ENCODE assay signal across 26 cellular contexts in genomic region chr19:32914879-32915278, GRCh38. TPM values are rescaled to one million over a fixed set of nuclear protein-coding genes. Genes with fewer than 3 reads are reported as not detected.
A peak's percentile ranks its signal among the peaks of the same experiment; 100 is the strongest.
DNase-seq lines count a peak whose midpoint lies in the region; ATAC-seq, FAIRE-seq and TF ChIP-seq lines count a peak whose summit lies in the region.
"Had no signal": no experiment of that assay in that cellular context is flagged by ENCODE, and none has a peak within 500 bp of the region (broad histone marks: within the 10 kb centered on the region; RNA-seq: fewer than 3 reads in every experiment).

No MANE protein-coding gene starts in this region.

- no peak overlapping the region for H3K27ac ChIP-seq in KMS-11
- H3K27ac ChIP-seq in PC-3 (ENCODE audit: low read length), result no peak overlapping the region
- H3K27ac ChIP-seq in foreskin keratinocyte, result no peak overlapping the region
- H3K27ac ChIP-seq: 22Rv1 had no signal

- ATAC-seq in PC-3, result peak; percentile 57
- peak; percentile 67 for ATAC-seq in foreskin keratinocyte
- ATAC-seq: Panc1 had no signal

- H3K9ac ChIP-seq in KMS-11 (no peak overlapping the region), PC-3 (ENCODE audit: low read length) (no peak overlapping the region)

- H3K4me3 ChIP-seq in KMS-11 (IDR thresholded peaks at IDR 0.05; ENCODE audit: insufficient read depth, low read depth, low read length), result no peak overlapping the region
- no peak overlapping the region for H3K4me3 ChIP-seq in PC-3 (ENCODE audit: low read length)
- H3K4me3 ChIP-seq: HAP-1 had no signal

- no peaks in the 10 kb centered on the region for H3K27me3 ChIP-seq in KMS-11 (ENCODE audit: insufficient read depth, low read depth)
- no peaks in the 10 kb centered on the region for H3K27me3 ChIP-seq in PC-3 (ENCODE audit: low read length)
- H3K27me3 ChIP-seq in foreskin keratinocyte, result no peaks in the 10 kb centered on the region
- H3K27me3 ChIP-seq: BE2C had no signal

- intact Hi-C loops in PC-3 (cut with micrococcal nuclease), result no loop called here

- H3K79me2 ChIP-seq in KMS-11 (ENCODE audit: insufficient read depth, low read depth) (no peaks in the 10 kb centered on the region), PC-3 (ENCODE audit: low read length) (no peaks in the 10 kb centered on the region)

- H3K9me3 ChIP-seq in PC-3 (ENCODE audit: low read length), result no peaks in the 10 kb centered on the region
- H3K9me3 ChIP-seq: BE2C, HAP-1 had no signal

- H3K4me1 ChIP-seq in KMS-11 (ENCODE audit: low read depth, poor library complexity, severe bottlenecking) (peaks cover 24% of the 10 kb centered on the region), PC-3 (ENCODE audit: insufficient read depth, low read length) (no peaks in the 10 kb centered on the region), foreskin keratinocyte (no peaks in the 10 kb centered on the region)
- H3K4me1 ChIP-seq: BE2C had no signal

- POLR2A ChIA-PET in PC-3 (lab: Charles Lee; ENCODE audit: unreplicated experiment), result no interaction called here

- H3K4me2 ChIP-seq in KMS-11, result peak overlapping the region; percentile 10; the same call in 1 of the 2 replicates
- H3K4me2 ChIP-seq in PC-3 (ENCODE audit: low read length), result no peak overlapping the region

- no peaks in the 10 kb centered on the region for H3K9me2 ChIP-seq in PC-3 (replicated peaks; ENCODE audit: low read length)

- H3F3A ChIP-seq in PC-3 (ENCODE audit: low read length, unreplicated experiment), result no peaks in the 10 kb centered on the region

- H2AFZ ChIP-seq in KMS-11 (ENCODE audit: low read depth), result no peak overlapping the region
- H2AFZ ChIP-seq in PC-3 (ENCODE audit: low read length), result no peak overlapping the region

- TF ChIP-seq CTCF in KMS-11 (conservative IDR thresholded peaks at IDR 0.05; ENCODE audit: low read depth, low read length) (no peak), PC-3 (conservative IDR thresholded peaks at IDR 0.05; ENCODE audit: low read depth, low read length) (no peak), foreskin keratinocyte (conservative IDR thresholded peaks at IDR 0.05) (no peak)

- DNase-seq in DMS 273 (lab: John Stamatoyannopoulos, UW; ENCODE audit: unreplicated experiment) (peak; percentile 33), DMS 273 treated with DMSO at 0.1 percent for 48 hours (lab: John Stamatoyannopoulos, UW) (no peak), PC-3 (peak; percentile 40), foreskin keratinocyte (peak; percentile 17 to 37), DMS79 (lab: John Stamatoyannopoulos, UW) (no peak), GM19239 (ENCODE audit: insufficient read length, low spot score) (no peak), NOMO-1 treated with dmso at 0.1 percent for 144 hours (lab: John Stamatoyannopoulos, UW; ENCODE audit: unreplicated experiment) (no peak)
- DNase-seq: BE2C; CD4-positive, CD25-positive, alpha-beta regulatory T cell; COR-L47; DMS153; IMR-90; Karpas-422; NCI-H1417; NCI-H187; NCI-H2107; NCI-H524; NCI-H82; SW 1271 had no signal

- BruUV-seq in PC-3 (replicated peaks; lab: Mats Ljungman, UMichigan), result no TSS peak

- H4K20me1 ChIP-seq in KMS-11 (ENCODE audit: insufficient read depth) (no peaks in the 10 kb centered on the region), PC-3 (ENCODE audit: low read length) (no peaks in the 10 kb centered on the region)

- no peaks in the 10 kb centered on the region for H3K36me3 ChIP-seq in KMS-11 (ENCODE audit: insufficient read depth)
- H3K36me3 ChIP-seq in PC-3 (ENCODE audit: low read depth, low read length), result no peaks in the 10 kb centered on the region
- H3K36me3 ChIP-seq: BE2C had no signal

- CTCF ChIA-PET in PC-3 (lab: Charles Lee), result no interaction called here

- no peak for FAIRE-seq in GM19239 (lab: Jason Lieb, UNC)
- FAIRE-seq: GM12891, GM18507, HTR-8/SVneo had no signal

RNA-seq across cellular contexts. Expression of gene SLC7A9, which starts 45.3 kb away (rescaled TPM):
- not detected in 2 replicates for total RNA-seq in PC-3 (2014; rRNA removed)
- not detected in 2 replicates for total RNA-seq in foreskin keratinocyte
- polyA plus RNA-seq in foreskin keratinocyte, result 0.03 TPM in 1 of 2 replicates, not detected in the other
- total RNA-seq: IMR-90 had no signal
- polyA plus RNA-seq: CD4-positive, CD25-positive, alpha-beta regulatory T cell; IMR-90 had no signal

RNA-seq across cellular contexts. Expression of gene CEP89, which starts 56.9 kb away (rescaled TPM):
- total RNA-seq in PC-3 (2014; rRNA removed) (9.1 and 17.9 TPM in 2 replicates), foreskin keratinocyte (20.0 and 21.8 TPM in 2 replicates)
- 13.4 and 14.1 TPM in 2 replicates for polyA plus RNA-seq in foreskin keratinocyte

RNA-seq across cellular contexts. Expression of gene FAAP24, which starts 57.2 kb away (rescaled TPM):
- total RNA-seq in PC-3 (2014; rRNA removed) (3.0 and 4.3 TPM in 2 replicates), foreskin keratinocyte (4.4 and 5.0 TPM in 2 replicates)
- 5.1 and 6.1 TPM in 2 replicates for polyA plus RNA-seq in foreskin keratinocyte

Comparison
In these comparisons a context has a peak if more than half of its experiments do, and no peak if none do; other contexts are left out.
1. DNase-seq: peak in DMS 273 (single experiment), PC-3 (single experiment) and foreskin keratinocyte (2 of 2); none in DMS 273 treated with DMSO at 0.1 percent for 48 hours (single experiment), DMS79 (single experiment), GM19239 (single experiment) and NOMO-1 treated with dmso at 0.1 percent for 144 hours (single experiment).